9 cellular contexts compared by ENCODE assay signal in the genomic region with DNA sequence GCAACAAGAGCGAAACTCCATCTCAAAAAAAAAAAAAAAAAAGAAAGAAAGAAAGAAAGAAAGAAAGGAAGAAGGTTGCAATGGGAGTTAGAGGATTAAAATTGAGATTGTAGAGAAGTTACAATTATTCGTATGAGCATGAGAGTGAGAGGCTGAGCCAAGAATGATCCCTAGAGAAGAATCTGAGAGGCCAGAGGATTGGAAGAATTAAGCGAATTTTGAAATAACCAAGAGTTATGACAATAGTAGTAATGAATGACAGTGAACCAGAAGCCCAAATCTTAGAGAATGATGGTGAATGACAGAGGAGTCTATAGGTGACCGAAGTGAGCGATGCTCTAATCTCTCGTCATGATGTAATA. TPM values are rescaled to one million over a fixed set of nuclear protein-coding genes. Genes with fewer than 3 reads are reported as not detected.
DNase-seq lines count a peak whose midpoint lies in the region; ATAC-seq, FAIRE-seq and TF ChIP-seq lines count a peak whose summit lies in the region.
"Had no signal": no experiment of that assay in that cellular context is flagged by ENCODE, and none has a peak within 500 bp of the region (broad histone marks: within the 10 kb centered on the region; RNA-seq: fewer than 3 reads in every experiment).

No MANE protein-coding gene starts in this region.

- DNase-seq in T-helper 1 cell (no peak), astrocyte (ENCODE audit: low read depth) (no peak), kidney epithelial cell (ENCODE audit: low read depth) (no peak), thoracic aorta (ENCODE audit: low spot score) (no peak)

- H3K27me3 Mint-ChIP-seq in T-helper 1 cell treated with Interleukin-12 subunit alpha and Interleukin-12 subunit beta and Interleukin-4 antibody, amounts not matched to agents 30 μg/mL and 1 μg/mL, for 36 hours (ENCODE audit: low read depth), result peaks cover 4% of the 10 kb centered on the region
- no peaks in the 10 kb centered on the region for H3K27me3 Mint-ChIP-seq in astrocyte (ENCODE audit: low read depth, unreplicated experiment)

- peak overlapping the region; percentile 49 for H3K27ac Mint-ChIP-seq in T-helper 1 cell treated with Interleukin-12 subunit alpha and Interleukin-12 subunit beta and Interleukin-4 antibody, amounts not matched to agents 30 μg/mL and 1 μg/mL, for 36 hours
- H3K27ac Mint-ChIP-seq in astrocyte (ENCODE audit: unreplicated experiment), result no peak overlapping the region

- H3K36me3 ChIP-seq in astrocyte (ENCODE audit: insufficient read depth, low read length), result no peaks in the 10 kb centered on the region
- no peaks in the 10 kb centered on the region for H3K36me3 ChIP-seq in kidney epithelial cell (ENCODE audit: control insufficient read depth, insufficient read depth, low read length)
- no peaks in the 10 kb centered on the region for H3K36me3 ChIP-seq in thoracic aorta

- H3K9ac ChIP-seq in astrocyte (ENCODE audit: low read length), result peak overlapping the region; percentile 47

- H3K9me3 ChIP-seq in astrocyte (ENCODE audit: insufficient read depth, low read depth, low read length) (no peaks in the 10 kb centered on the region), thoracic aorta (no peaks in the 10 kb centered on the region)

- TF ChIP-seq CTCF in astrocyte (IDR thresholded peaks at IDR 0.05; ENCODE audit: insufficient read depth, low read depth, low read length) (no peak), kidney epithelial cell (IDR thresholded peaks at IDR 0.05; ENCODE audit: insufficient read depth, low read length, poor library complexity, severe bottlenecking) (no peak), thoracic aorta (IDR thresholded peaks at IDR 0.05) (no peak)

- H3K4me3 Mint-ChIP-seq in T-helper 1 cell treated with Interleukin-12 subunit alpha and Interleukin-12 subunit beta and Interleukin-4 antibody, amounts not matched to agents 30 μg/mL and 1 μg/mL, for 36 hours, result peak overlapping the region; percentile 80
- H3K4me3 Mint-ChIP-seq in astrocyte (ENCODE audit: unreplicated experiment), result peak overlapping the region; percentile 74

- ATAC-seq in thoracic aorta (ENCODE audit: insufficient number of reproducible peaks, low FRiP score, low read depth) (peak; percentile 33), HG03442 (IDR thresholded peaks at IDR 0.05; ENCODE audit: unreplicated experiment) (no peak), GM19452 (IDR thresholded peaks at IDR 0.05; ENCODE audit: unreplicated experiment) (no peak), GM18517 (IDR thresholded peaks at IDR 0.05; ENCODE audit: unreplicated experiment) (no peak)

- FAIRE-seq in astrocyte (lab: Jason Lieb, UNC), result no peak
- FAIRE-seq: A204.1 had no signal

- peaks cover 7% of the 10 kb centered on the region for H3K4me1 ChIP-seq in astrocyte (ENCODE audit: insufficient read depth, low read length)
- peaks cover 14 to 26% of the 10 kb centered on the region in 2 donors for H3K4me1 ChIP-seq in thoracic aorta (ENCODE audit: control insufficient read depth in 1 of 2, low read depth in 2 of 2)

- peaks cover 4% of the 10 kb centered on the region for H3K36me3 Mint-ChIP-seq in T-helper 1 cell treated with Interleukin-12 subunit alpha and Interleukin-12 subunit beta and Interleukin-4 antibody, amounts not matched to agents 30 μg/mL and 1 μg/mL, for 36 hours (ENCODE audit: low read depth)
- peaks cover 3% of the 10 kb centered on the region for H3K36me3 Mint-ChIP-seq in astrocyte (ENCODE audit: low read depth, unreplicated experiment)

- H3K4me3 ChIP-seq in astrocyte (ENCODE audit: insufficient read depth, low read depth, low read length), result peak overlapping the region; percentile 43
- peak overlapping the region; percentile 66 for H3K4me3 ChIP-seq in kidney epithelial cell (ENCODE audit: low read depth, low read length)
- H3K4me3 ChIP-seq in thoracic aorta, result peak overlapping the region; percentile 96

- H3K4me2 ChIP-seq in astrocyte (ENCODE audit: low read length), result peak overlapping the region; percentile 82

- H3K4me1 Mint-ChIP-seq in T-helper 1 cell treated with Interleukin-12 subunit alpha and Interleukin-12 subunit beta and Interleukin-4 antibody, amounts not matched to agents 30 μg/mL and 1 μg/mL, for 36 hours (ENCODE audit: low read depth), result peaks cover 37% of the 10 kb centered on the region
- peaks cover 9% of the 10 kb centered on the region for H3K4me1 Mint-ChIP-seq in astrocyte (ENCODE audit: low read depth, unreplicated experiment)

- H3K9me3 Mint-ChIP-seq in T-helper 1 cell treated with Interleukin-12 subunit alpha and Interleukin-12 subunit beta and Interleukin-4 antibody, amounts not matched to agents 30 μg/mL and 1 μg/mL, for 36 hours, result no peaks in the 10 kb centered on the region
- H3K9me3 Mint-ChIP-seq in astrocyte (ENCODE audit: unreplicated experiment), result no peaks in the 10 kb centered on the region

- H3K79me2 ChIP-seq in astrocyte (ENCODE audit: insufficient read depth, low read length), result peaks cover 44% of the 10 kb centered on the region

- H3K27ac ChIP-seq in astrocyte (ENCODE audit: low read depth, low read length) (no peak overlapping the region), thoracic aorta (peak overlapping the region in 1 of 2 donors; percentile 64)

- peaks cover 39% of the 10 kb centered on the region for H4K20me1 ChIP-seq in astrocyte (ENCODE audit: insufficient read depth, low read length)

- peak overlapping the region; percentile 84 for H2AFZ ChIP-seq in astrocyte (ENCODE audit: low read depth, low read length)

- H3K27me3 ChIP-seq in astrocyte (ENCODE audit: insufficient read depth, low read length), result no peaks in the 10 kb centered on the region
- no peaks in the 10 kb centered on the region for H3K27me3 ChIP-seq in kidney epithelial cell (ENCODE audit: control insufficient read depth, insufficient read depth, low read length)
- no peaks in the 10 kb centered on the region for H3K27me3 ChIP-seq in thoracic aorta (replicated peaks; ENCODE audit: insufficient read depth)

RNA-seq across cellular contexts. Expression of gene ZYG11B, which starts 0.4 kb away (rescaled TPM):
- 20.4 and 22.1 TPM in 2 replicates for total RNA-seq in astrocyte
- 23.5 and 25.2 TPM in 2 replicates for total RNA-seq in kidney epithelial cell
- 10 to 100 TPM; 41.6 to 46.8 TPM for total RNA-seq in thoracic aorta

RNA-seq across cellular contexts. Expression of gene COA7, which starts 27.7 kb away (rescaled TPM):
- 18.4 and 19.4 TPM in 2 replicates for total RNA-seq in astrocyte
- 13.0 and 17.3 TPM in 2 replicates for total RNA-seq in kidney epithelial cell
- total RNA-seq in thoracic aorta, result 1 to 10 TPM; 4.6 to 9.9 TPM

Comparison
In these comparisons a context has a peak if more than half of its experiments do, and no peak if none do; other contexts are left out.
1. H3K4me3 ChIP-seq: peak in every context shown above with its lines; median percentile 96 in thoracic aorta; 66 in kidney epithelial cell; 43 in astrocyte.